22 cellular contexts compared by ENCODE assay signal in the genomic region with DNA sequence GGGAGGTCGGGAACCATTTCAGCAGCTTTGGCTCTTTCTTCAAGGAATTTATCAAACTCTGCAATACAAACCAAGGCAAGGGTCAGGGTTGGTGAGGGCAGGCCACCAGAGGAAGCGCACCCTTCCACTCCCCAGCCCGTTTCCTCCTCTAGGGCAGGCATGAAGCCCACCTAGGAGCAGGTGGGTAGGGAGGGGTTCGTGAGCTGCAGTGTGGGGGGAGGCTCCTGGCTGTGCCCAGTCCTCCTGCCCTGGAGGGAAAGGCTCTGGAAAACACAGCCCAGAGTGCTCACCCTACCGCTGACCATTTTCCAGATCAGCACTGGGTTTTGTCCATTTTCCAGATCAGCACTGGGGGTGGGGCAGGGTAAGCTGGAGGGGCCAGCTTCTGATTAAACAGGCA. TPM values are rescaled to one million over a fixed set of nuclear protein-coding genes. Genes with fewer than 3 reads are reported as not detected.
DNase-seq lines count a peak whose midpoint lies in the region; ATAC-seq and TF ChIP-seq lines count a peak whose summit lies in the region.
"Had no signal": no experiment of that assay in that cellular context is flagged by ENCODE, and none has a peak within 500 bp of the region (broad histone marks: within the 10 kb centered on the region; RNA-seq: fewer than 3 reads in every experiment).

No MANE protein-coding gene starts in this region.

- no peak for TF ChIP-seq RAD21 in IMR-90 (IDR thresholded peaks at IDR 0.05; ENCODE audit: low read length)

- in situ Hi-C loops in IMR-90 (cut with MboI; ENCODE audit: low sequenced_read_pairs), result no loop called here

- H3K4me2 ChIP-seq in IMR-90 (ENCODE audit: low read depth, low read length), result no peak overlapping the region

- CTCF ChIA-PET in IMR-90 (lab: Yijun Ruan, JAX), result no interaction called here

- no peak for ATAC-seq in CD4-positive, CD25-positive, alpha-beta regulatory T cell (ENCODE audit: low read depth in 2 of 2)
- ATAC-seq in IMR-90 (ENCODE audit: low read depth) (no peak), GM19035 (IDR thresholded peaks at IDR 0.05; ENCODE audit: unreplicated experiment) (no peak), GM21367 (IDR thresholded peaks at IDR 0.05; ENCODE audit: unreplicated experiment) (no peak), HG03521 (IDR thresholded peaks at IDR 0.05; ENCODE audit: unreplicated experiment) (no peak)
- ATAC-seq: gastroesophageal sphincter had no signal

- dilution Hi-C loops in IMR-90 (cut with HindIII; ENCODE audit: low sequenced_read_pairs, unreplicated experiment), result no loop called here

- H4K5ac ChIP-seq in IMR-90 (ENCODE audit: low read depth, low read length), result no peak overlapping the region

- peak overlapping the region in 1 of 4 donors; percentile 61 for H3K4me3 Mint-ChIP-seq in CD4-positive, CD25-positive, alpha-beta regulatory T cell
- H3K4me3 Mint-ChIP-seq in dendritic cell treated with granulocyte-macrophage colony-stimulating factor and Interleukin-4, amounts not matched to agents 40 ng/mL and 50 ng/mL, for 4 days, result no peak overlapping the region
- H3K4me3 Mint-ChIP-seq: activated T-cell treated with anti-CD3 and anti-CD28 coated beads, Interleukin-2, amount 50 U/mL, for 24 hours; mesothelial cell of epicardium; neural crest cell had no signal

- no peaks in the 10 kb centered on the region for H3K9me3 ChIP-seq in CD4-positive, CD25-positive, alpha-beta regulatory T cell (ENCODE audit: control insufficient read depth in 2 of 2, low read length in 2 of 2)
- H3K9me3 ChIP-seq in IMR-90 (ENCODE audit: control insufficient read depth, insufficient read depth, low read length), result no peaks in the 10 kb centered on the region
- no peaks in the 10 kb centered on the region for H3K9me3 ChIP-seq in prostate gland
- H3K9me3 ChIP-seq: Caco-2, gastroesophageal sphincter, thoracic aorta had no signal

- no peak overlapping the region for H3K14ac ChIP-seq in IMR-90 (replicated peaks; ENCODE audit: low read depth, low read length)

- H2BK15ac ChIP-seq in IMR-90 (ENCODE audit: low read depth, low read length), result no peak overlapping the region

- H2BK120ac ChIP-seq in IMR-90 (ENCODE audit: low read depth, low read length), result no peak overlapping the region

- no peaks in the 10 kb centered on the region for H3K27me3 ChIP-seq in CD4-positive, CD25-positive, alpha-beta regulatory T cell (ENCODE audit: control insufficient read depth, insufficient read depth, low read length)
- H3K27me3 ChIP-seq in IMR-90 (ENCODE audit: control insufficient read depth, insufficient read depth, low read length) (no peaks in the 10 kb centered on the region), prostate gland (replicated peaks; ENCODE audit: insufficient read depth) (no peaks in the 10 kb centered on the region)
- H3K27me3 ChIP-seq: dorsolateral prefrontal cortex, gastroesophageal sphincter had no signal

- TF ChIP-seq CTCF in IMR-90 (conservative IDR thresholded peaks at IDR 0.05; ENCODE audit: low read depth, low read length), result no peak
- TF ChIP-seq CTCF in prostate gland (IDR thresholded peaks at IDR 0.05), result no peak

- H3K23ac ChIP-seq in IMR-90 (ENCODE audit: low read depth, low read length), result no peak overlapping the region

- H3K56ac ChIP-seq in IMR-90 (ENCODE audit: extremely low read depth, insufficient read depth, low read length), result no peak overlapping the region

- POLR2A ChIA-PET in IMR-90 (lab: Charles Lee; ENCODE audit: unreplicated experiment), result no interaction called here

- H2AK9ac ChIP-seq in IMR-90 (replicated peaks; ENCODE audit: low read depth, low read length, poor library complexity), result peak overlapping the region; percentile 52

- no TSS peak for BruUV-seq in IMR-90 (replicated peaks; lab: Mats Ljungman, UMichigan)

- no peak overlapping the region for H2BK20ac ChIP-seq in IMR-90 (ENCODE audit: low read depth, low read length)

- no peak overlapping the region for H3K18ac ChIP-seq in IMR-90 (ENCODE audit: low read depth, low read length)

- peak overlapping the region; percentile 73 for H3K27ac ChIP-seq in CD4-positive, CD25-positive, alpha-beta regulatory T cell (ENCODE audit: insufficient read depth, low read length, poor library complexity, severe bottlenecking)
- no peak overlapping the region for H3K27ac ChIP-seq in IMR-90 (ENCODE audit: insufficient read depth, low read length)
- H3K27ac ChIP-seq in skin epidermis, result peak overlapping the region in 11 of 21 experiments; percentile 9 to 92 (median 86)
- no peak overlapping the region for H3K27ac ChIP-seq in prostate gland

- H3K4me3 ChIP-seq in CD4-positive, CD25-positive, alpha-beta regulatory T cell (ENCODE audit: low read depth, low read length), result no peak overlapping the region
- H3K4me3 ChIP-seq in IMR-90 (ENCODE audit: insufficient read depth, low read depth, low read length) (no peak overlapping the region), skin epidermis (no peak overlapping the region), prostate gland (no peak overlapping the region)
- H3K4me3 ChIP-seq: dorsolateral prefrontal cortex, gastroesophageal sphincter, thoracic aorta had no signal

- H3K4me1 ChIP-seq in CD4-positive, CD25-positive, alpha-beta regulatory T cell (ENCODE audit: control insufficient read depth, insufficient read depth, low read length, poor library complexity, severe bottlenecking), result peaks cover 40% of the 10 kb centered on the region
- H3K4me1 ChIP-seq in IMR-90 (ENCODE audit: control insufficient read depth, insufficient read depth, low read length) (peaks cover 8% of the 10 kb centered on the region; the same call in 1 of the 2 replicates), prostate gland (replicated peaks) (peaks cover 11% of the 10 kb centered on the region)
- H3K4me1 ChIP-seq: Caco-2 had no signal

- H4K91ac ChIP-seq in IMR-90 (ENCODE audit: insufficient read depth, low read depth, low read length), result no peak overlapping the region

- H2AFZ ChIP-seq in IMR-90 (replicated peaks; ENCODE audit: low read length, poor library complexity), result no peak overlapping the region

- H4K8ac ChIP-seq in IMR-90 (ENCODE audit: low read depth in 2 of 2, low read length in 2 of 2), result no peak overlapping the region

- H3K9ac ChIP-seq in IMR-90 (ENCODE audit: low read depth, low read length), result no peak overlapping the region

- H3K9me3 Mint-ChIP-seq in CD4-positive, CD25-positive, alpha-beta regulatory T cell, result no peaks in the 10 kb centered on the region
- H3K9me3 Mint-ChIP-seq in dendritic cell treated with granulocyte-macrophage colony-stimulating factor and Interleukin-4, amounts not matched to agents 40 ng/mL and 50 ng/mL, for 4 days, result no peaks in the 10 kb centered on the region
- H3K9me3 Mint-ChIP-seq: activated T-cell treated with anti-CD3 and anti-CD28 coated beads, Interleukin-2, amount 50 U/mL, for 24 hours; mesothelial cell of epicardium; neural crest cell had no signal

- no peaks in the 10 kb centered on the region for H3K27me3 Mint-ChIP-seq in CD4-positive, CD25-positive, alpha-beta regulatory T cell
- no peaks in the 10 kb centered on the region for H3K27me3 Mint-ChIP-seq in dendritic cell treated with granulocyte-macrophage colony-stimulating factor and Interleukin-4, amounts not matched to agents 40 ng/mL and 50 ng/mL, for 4 days
- H3K27me3 Mint-ChIP-seq: activated T-cell treated with anti-CD3 and anti-CD28 coated beads, Interleukin-2, amount 50 U/mL, for 24 hours had no signal

- no peaks in the 10 kb centered on the region for H3K79me1 ChIP-seq in IMR-90 (ENCODE audit: low read depth in 1 of 2, low read length in 2 of 2)

- TF ChIP-seq POLR2A in IMR-90 (IDR thresholded peaks at IDR 0.05; ENCODE audit: low read depth, low read length) (no peak), prostate gland (IDR thresholded peaks at IDR 0.05) (no peak)

- no peak overlapping the region for H2AK5ac ChIP-seq in IMR-90 (ENCODE audit: low read depth, low read length)

- H4K20me1 ChIP-seq in IMR-90 (ENCODE audit: insufficient read depth, low read length), result no peaks in the 10 kb centered on the region

- no peak overlapping the region for H2BK5ac ChIP-seq in IMR-90 (ENCODE audit: low read depth, low read length, poor library complexity, severe bottlenecking)

- WGBS in IMR-90 (ENCODE audit: extremely low coverage in 2 of 2, insufficient read length in 1 of 2), 2 experiments, result no CpG with 5 or more reads among the region's 5 CpGs
- WGBS in prostate gland, result 88% methylated on average over 5 of the region's 5 CpGs

- DNase-seq in CD4-positive, CD25-positive, alpha-beta regulatory T cell, result no peak
- DNase-seq in IMR-90 (no peak), prostate gland (ENCODE audit: low spot score) (no peak)
- DNase-seq: activated T-cell treated with anti-CD3 and anti-CD28 coated beads, Interleukin-2, amount 50 U/mL, for 24 hours; Caco-2; dorsolateral prefrontal cortex; erythroblast; KBM-7; kidney glomerular epithelial cell; MV-4-11; NCI-H1930; NCI-H446; stimulated activated CD8-positive, alpha-beta memory T cell treated with anti-CD3 and anti-CD28 coated beads, Interleukin-4, amount 100 ng/mL, for 48 hours had no signal

- peaks cover 5 to 62% (median 27%) of the 10 kb centered on the region in 4 donors for H3K4me1 Mint-ChIP-seq in CD4-positive, CD25-positive, alpha-beta regulatory T cell
- peaks cover 67% of the 10 kb centered on the region for H3K4me1 Mint-ChIP-seq in dendritic cell treated with granulocyte-macrophage colony-stimulating factor and Interleukin-4, amounts not matched to agents 40 ng/mL and 50 ng/mL, for 4 days (ENCODE audit: low read depth)

- peak overlapping the region in 1 of 3 donors; percentile 55 for H3K27ac Mint-ChIP-seq in CD4-positive, CD25-positive, alpha-beta regulatory T cell
- H3K27ac Mint-ChIP-seq in dendritic cell treated with granulocyte-macrophage colony-stimulating factor and Interleukin-4, amounts not matched to agents 40 ng/mL and 50 ng/mL, for 4 days, result peak overlapping the region; percentile 94
- H3K27ac Mint-ChIP-seq: mesothelial cell of epicardium had no signal

- H3K4ac ChIP-seq in IMR-90 (ENCODE audit: low read depth, low read length), result no peak overlapping the region

- H3K9me1 ChIP-seq in IMR-90 (ENCODE audit: insufficient read depth, low read length), result peaks cover 6% of the 10 kb centered on the region

- intact Hi-C loops in IMR-90 (cut with micrococcal nuclease), result no loop called here
- intact Hi-C loops in dendritic cell treated with granulocyte-macrophage colony-stimulating factor and Interleukin-4, amounts not matched to agents 40 ng/mL and 50 ng/mL, for 4 days (cut with micrococcal nuclease), result loop anchor here (1.0 kb wide), 1 partner anchor 7 kb away; no protein-coding TSS in a partner anchor
- intact Hi-C loops in prostate gland (cut with DNase I), result no loop called here

- H3K36me3 Mint-ChIP-seq in CD4-positive, CD25-positive, alpha-beta regulatory T cell, result peaks cover 14% of the 10 kb centered on the region
- H3K36me3 Mint-ChIP-seq in dendritic cell treated with granulocyte-macrophage colony-stimulating factor and Interleukin-4, amounts not matched to agents 40 ng/mL and 50 ng/mL, for 4 days (ENCODE audit: low read depth), result peaks cover 49% of the 10 kb centered on the region

- no peaks in the 10 kb centered on the region for H3K36me3 ChIP-seq in CD4-positive, CD25-positive, alpha-beta regulatory T cell (ENCODE audit: control insufficient read depth, insufficient read depth, low read length)
- H3K36me3 ChIP-seq in IMR-90 (ENCODE audit: control insufficient read depth, insufficient read depth, low read length) (peaks cover 11% of the 10 kb centered on the region; the same call in 1 of the 2 replicates), prostate gland (no peaks in the 10 kb centered on the region)

RNA-seq across cellular contexts. Expression of gene SREBF1, which starts 10.9 kb away (rescaled TPM):
- total RNA-seq in CD4-positive, CD25-positive, alpha-beta regulatory T cell, result 141 TPM
- 1 to 10 TPM; 4.5 to 6.7 (median 6.0) TPM for polyA plus RNA-seq in CD4-positive, CD25-positive, alpha-beta regulatory T cell
- total RNA-seq in IMR-90 (2012; rRNA removed) (3.3 and 3.4 TPM in 2 replicates), prostate gland (100 to 1,000 TPM; 134 to 299 TPM)
- 20.4 and 22.3 TPM in 2 replicates for polyA plus RNA-seq in IMR-90 (2012; rRNA removed)
- 16.2 and 23.6 TPM in 2 replicates for polyA plus RNA-seq in IMR-90 (2012; cell fraction: cytosol; rRNA removed)
- 82.8 and 188 TPM in 2 replicates for polyA plus RNA-seq in IMR-90 (2012; cell fraction: nucleus; rRNA removed; ENCODE audit: low replicate concordance)

Comparison
In these comparisons a context has a peak if more than half of its experiments do, and no peak if none do; other contexts are left out.
1. H3K27ac ChIP-seq: peak in CD4-positive, CD25-positive, alpha-beta regulatory T cell (single experiment) and skin epidermis (11 of 21); none in IMR-90 (single experiment) and prostate gland (0 of 2).
2. RNA of gene SREBF1, which starts 10.9 kb away (total RNA-seq): 134 to 299 TPM in prostate gland and 141 TPM in CD4-positive, CD25-positive, alpha-beta regulatory T cell (single experiment); 3.3 to 3.4 TPM in IMR-90; every median in the first group is over 10 times any median in the second.